In the genomic region with DNA sequence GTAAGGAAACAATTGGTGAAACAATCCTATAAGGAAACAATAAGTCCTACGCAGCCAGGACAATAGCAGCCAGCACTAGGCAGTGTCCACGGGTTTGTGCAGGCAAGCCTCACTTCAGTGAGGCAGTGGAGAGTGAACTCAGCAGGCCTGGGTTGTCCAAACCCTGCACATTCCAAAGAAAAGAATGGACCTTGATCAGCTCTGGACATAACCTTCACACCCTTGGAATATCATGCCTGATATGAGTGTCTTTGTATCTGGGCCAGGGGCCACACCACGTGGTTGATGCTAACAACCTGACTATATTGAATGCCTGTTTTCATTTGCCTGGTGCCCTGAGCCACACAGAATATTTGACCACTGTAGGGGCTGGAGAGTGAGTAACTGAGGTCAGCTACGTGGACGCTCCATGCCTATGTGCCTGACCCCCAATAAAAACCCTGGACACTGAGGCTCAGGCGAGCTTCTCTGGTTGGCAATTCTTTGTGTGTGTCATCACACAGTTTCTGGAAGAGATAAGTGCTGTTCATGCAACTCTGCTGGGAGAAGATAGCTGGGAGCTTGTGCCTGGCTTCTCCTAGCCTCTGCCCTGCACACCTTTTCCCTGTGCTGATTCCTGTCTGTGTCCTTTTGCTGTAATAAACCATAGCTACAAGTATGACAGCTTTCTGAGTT, we compare ENCODE assay signal across 1 cellular context.
TF ChIP-seq lines count a peak whose summit lies in the region.

No MANE protein-coding gene starts in this region.

TF ChIP-seq in HEK293, 187 proteins besides CTCF, POLR2A, EP300 and RAD21 (continued from another document):
- TF ChIP-seq, protein P1, sequence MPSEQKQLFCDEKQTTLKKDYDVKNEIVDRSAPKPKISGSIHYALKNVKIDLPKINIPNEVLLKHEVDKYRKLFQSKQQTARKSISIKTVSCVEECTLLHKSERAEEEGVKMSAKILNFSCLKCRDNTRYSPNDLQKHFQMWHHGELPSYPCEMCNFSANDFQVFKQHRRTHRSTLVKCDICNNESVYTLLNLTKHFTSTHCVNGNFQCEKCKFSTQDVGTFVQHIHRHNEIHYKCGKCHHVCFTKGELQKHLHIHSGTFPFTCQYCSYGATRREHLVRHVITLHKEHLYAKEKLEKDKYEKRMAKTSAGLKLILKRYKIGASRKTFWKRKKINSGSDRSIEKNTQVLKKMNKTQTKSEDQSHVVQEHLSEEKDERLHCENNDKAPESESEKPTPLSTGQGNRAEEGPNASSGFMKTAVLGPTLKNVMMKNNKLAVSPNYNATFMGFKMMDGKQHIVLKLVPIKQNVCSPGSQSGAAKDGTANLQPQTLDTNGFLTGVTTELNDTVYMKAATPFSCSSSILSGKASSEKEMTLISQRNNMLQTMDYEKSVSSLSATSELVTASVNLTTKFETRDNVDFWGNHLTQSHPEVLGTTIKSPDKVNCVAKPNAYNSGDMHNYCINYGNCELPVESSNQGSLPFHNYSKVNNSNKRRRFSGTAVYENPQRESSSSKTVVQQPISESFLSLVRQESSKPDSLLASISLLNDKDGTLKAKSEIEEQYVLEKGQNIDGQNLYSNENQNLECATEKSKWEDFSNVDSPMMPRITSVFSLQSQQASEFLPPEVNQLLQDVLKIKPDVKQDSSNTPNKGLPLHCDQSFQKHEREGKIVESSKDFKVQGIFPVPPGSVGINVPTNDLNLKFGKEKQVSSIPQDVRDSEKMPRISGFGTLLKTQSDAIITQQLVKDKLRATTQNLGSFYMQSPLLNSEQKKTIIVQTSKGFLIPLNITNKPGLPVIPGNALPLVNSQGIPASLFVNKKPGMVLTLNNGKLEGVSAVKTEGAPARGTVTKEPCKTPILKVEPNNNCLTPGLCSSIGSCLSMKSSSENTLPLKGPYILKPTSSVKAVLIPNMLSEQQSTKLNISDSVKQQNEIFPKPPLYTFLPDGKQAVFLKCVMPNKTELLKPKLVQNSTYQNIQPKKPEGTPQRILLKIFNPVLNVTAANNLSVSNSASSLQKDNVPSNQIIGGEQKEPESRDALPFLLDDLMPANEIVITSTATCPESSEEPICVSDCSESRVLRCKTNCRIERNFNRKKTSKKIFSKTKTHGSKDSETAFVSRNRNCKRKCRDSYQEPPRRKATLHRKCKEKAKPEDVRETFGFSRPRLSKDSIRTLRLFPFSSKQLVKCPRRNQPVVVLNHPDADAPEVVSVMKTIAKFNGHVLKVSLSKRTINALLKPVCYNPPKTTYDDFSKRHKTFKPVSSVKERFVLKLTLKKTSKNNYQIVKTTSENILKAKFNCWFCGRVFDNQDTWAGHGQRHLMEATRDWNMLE (tag by site-specific recombination; conservative IDR thresholded peaks at IDR 0.05; ENCODE audit: low read depth), result no peak
- TF ChIP-seq ZNF311 (tag by site-specific recombination; IDR thresholded peaks at IDR 0.05; ENCODE audit: borderline replicate concordance) (no peak), ZNF324 (tag by site-specific recombination; IDR thresholded peaks at IDR 0.05) (no peak), ZNF677 (tag by site-specific recombination; IDR thresholded peaks at IDR 0.05) (no peak), ZNF785 (tag by site-specific recombination; IDR thresholded peaks at IDR 0.05) (no peak), ZFHX2 (tag by site-specific recombination; conservative IDR thresholded peaks at IDR 0.05) (no peak), ZNF146 (tag by site-specific recombination; IDR thresholded peaks at IDR 0.05) (no peak), ZNF335 (tag by site-specific recombination; conservative IDR thresholded peaks at IDR 0.05) (no peak), ZNF426 (tag by site-specific recombination; IDR thresholded peaks at IDR 0.05) (no peak), ZNF544 (tag by site-specific recombination; IDR thresholded peaks at IDR 0.05) (no peak), ZNF37A (tag by site-specific recombination; IDR thresholded peaks at IDR 0.05) (no peak), ZBTB20 (tag by site-specific recombination; IDR thresholded peaks at IDR 0.05) (no peak), SETDB1 (IDR thresholded peaks at IDR 0.05; ENCODE audit: insufficient read length, low read length) (peak; percentile 77), GLIS1 (tag by site-specific recombination; IDR thresholded peaks at IDR 0.05) (no peak)
- TF ChIP-seq, protein P2, sequence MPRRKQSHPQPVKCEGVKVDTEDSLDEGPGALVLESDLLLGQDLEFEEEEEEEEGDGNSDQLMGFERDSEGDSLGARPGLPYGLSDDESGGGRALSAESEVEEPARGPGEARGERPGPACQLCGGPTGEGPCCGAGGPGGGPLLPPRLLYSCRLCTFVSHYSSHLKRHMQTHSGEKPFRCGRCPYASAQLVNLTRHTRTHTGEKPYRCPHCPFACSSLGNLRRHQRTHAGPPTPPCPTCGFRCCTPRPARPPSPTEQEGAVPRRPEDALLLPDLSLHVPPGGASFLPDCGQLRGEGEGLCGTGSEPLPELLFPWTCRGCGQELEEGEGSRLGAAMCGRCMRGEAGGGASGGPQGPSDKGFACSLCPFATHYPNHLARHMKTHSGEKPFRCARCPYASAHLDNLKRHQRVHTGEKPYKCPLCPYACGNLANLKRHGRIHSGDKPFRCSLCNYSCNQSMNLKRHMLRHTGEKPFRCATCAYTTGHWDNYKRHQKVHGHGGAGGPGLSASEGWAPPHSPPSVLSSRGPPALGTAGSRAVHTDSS (tag by site-specific recombination; IDR thresholded peaks at IDR 0.05), result no peak
